Comparison of ENCODE assay signal across 1 cellular context in the genomic region with DNA sequence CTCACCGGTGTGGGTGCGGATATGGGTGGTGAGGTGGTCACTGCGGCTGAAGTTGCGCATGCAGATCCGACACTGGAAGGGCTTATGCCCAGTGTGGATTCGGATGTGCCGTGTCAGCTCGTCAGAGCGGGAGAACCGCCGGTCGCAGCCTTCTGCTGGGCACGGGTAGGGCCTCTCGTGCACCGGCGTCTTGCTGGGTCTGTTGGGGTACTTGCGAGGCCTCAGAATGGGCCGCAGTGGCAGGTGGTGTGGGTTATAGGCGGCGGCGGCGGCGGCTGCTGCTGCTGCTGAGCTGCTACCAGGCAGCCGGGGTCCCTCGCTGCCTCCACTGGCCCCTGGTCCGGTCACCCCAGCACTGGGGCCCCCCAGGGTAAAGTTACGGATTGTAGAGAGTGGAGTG.
TF ChIP-seq lines count a peak whose summit lies in the region.

No MANE protein-coding gene starts in this region.

TF ChIP-seq in K562, 482 proteins besides CTCF, POLR2A, EP300 and RAD21:
- TF ChIP-seq POLR2G (IDR thresholded peaks at IDR 0.05; ENCODE audit: low read depth, low read length): peak; percentile 58; the same call in 1 of the 2 replicates
- no peak for TF ChIP-seq NFIC (IDR thresholded peaks at IDR 0.05)
